ENCODE assay signal across 9 cellular contexts in the genomic region with DNA sequence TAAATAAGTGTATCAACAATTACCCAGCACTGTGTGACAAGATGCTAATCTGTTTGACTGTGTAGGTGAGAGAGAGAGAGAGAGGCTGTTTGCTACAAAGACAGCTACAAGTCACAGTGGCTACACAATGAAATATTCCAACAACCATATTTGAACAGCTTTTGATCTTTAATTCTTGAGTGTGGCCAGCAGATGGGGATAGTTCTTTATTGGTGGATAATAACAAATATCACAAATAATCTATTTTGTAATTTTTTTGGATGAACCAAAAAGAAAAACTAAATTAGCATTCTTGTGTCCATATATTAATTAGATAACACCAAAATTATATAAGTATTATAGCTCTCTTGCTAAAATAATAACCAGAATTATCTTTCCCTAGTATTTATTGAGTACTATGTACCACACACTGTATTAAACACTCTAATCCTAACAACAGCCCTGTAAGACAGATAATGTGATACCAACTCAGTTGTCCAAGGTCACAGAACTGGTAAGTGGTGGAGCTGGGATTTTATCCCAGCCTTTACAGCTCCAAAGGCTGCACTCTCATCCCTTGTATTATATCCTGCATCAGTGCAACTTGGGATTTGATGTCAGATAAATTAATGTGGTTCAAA.
DNase-seq lines count a peak whose midpoint lies in the region; ATAC-seq, FAIRE-seq and TF ChIP-seq lines count a peak whose summit lies in the region.
"Had no signal": no experiment of that assay in that cellular context is flagged by ENCODE, and none has a peak within 500 bp of the region (broad histone marks: within the 10 kb centered on the region; RNA-seq: fewer than 3 reads in every experiment).

No MANE protein-coding gene starts in this region.

- no TSS peak for BruUV-seq in Caco-2 (replicated peaks; lab: Mats Ljungman, UMichigan)
- BruUV-seq in HepG2 (replicated peaks; lab: Mats Ljungman, UMichigan) = no TSS peak

- peaks cover 7% of the 10 kb centered on the region for H3K4me1 ChIP-seq in Caco-2
- H3K4me1 ChIP-seq in Karpas-422 (ENCODE audit: low read length) = peaks cover 3% of the 10 kb centered on the region; the same call in 1 of the 2 replicates
- H3K4me1 ChIP-seq in HepG2 (ENCODE audit: insufficient read depth, low read length) = no peaks in the 10 kb centered on the region
- H3K4me1 ChIP-seq: upper lobe of left lung had no signal

- peak; percentile 36 to 55 for TF ChIP-seq CTCF in Caco-2 (IDR thresholded peaks at IDR 0.05; ENCODE audit: insufficient read depth in 1 of 2, low read depth in 1 of 2, low read length in 1 of 2, severe bottlenecking in 1 of 2, unreplicated experiment in 1 of 2)
- peak; percentile 45 for TF ChIP-seq CTCF in HepG2 (CRISPR knock-in tag; IDR thresholded peaks at IDR 0.05)

- peaks cover 7% of the 10 kb centered on the region for H3K4me1 Mint-ChIP-seq in Caco-2 (ENCODE audit: low read depth, unreplicated experiment)
- H3K4me1 Mint-ChIP-seq in activated naive CD8-positive, alpha-beta T cell treated with anti-CD3 and anti-CD28 coated beads, Interleukin-2, amount 50 U/mL, for 24 hours = no peaks in the 10 kb centered on the region

- H3K4me3 ChIP-seq in Caco-2 (ENCODE audit: low read depth, low read length) = no peak overlapping the region
- H3K4me3 ChIP-seq in Karpas-422 (ENCODE audit: low read length) = no peak overlapping the region
- H3K4me3 ChIP-seq in HepG2 (replicated peaks in 1 of 3; ENCODE audit: insufficient read depth in 1 of 3, low read depth in 2 of 3, low read length in 3 of 3) = no peak overlapping the region
- H3K4me3 ChIP-seq: upper lobe of left lung had no signal

- ATAC-seq in HepG2 = peak; percentile 48
- ATAC-seq in HG03565 (IDR thresholded peaks at IDR 0.05; ENCODE audit: unreplicated experiment) = no peak
- no peak for ATAC-seq in HG03159 (IDR thresholded peaks at IDR 0.05; ENCODE audit: unreplicated experiment)
- ATAC-seq in activated naive CD8-positive, alpha-beta T cell treated with anti-CD3 and anti-CD28 coated beads, Interleukin-2, amount 50 U/mL, for 24 hours = no peak
- no peak for ATAC-seq in GM18502 (IDR thresholded peaks at IDR 0.05; ENCODE audit: poor library complexity, unreplicated experiment)

- H3K27ac ChIP-seq in Karpas-422 (ENCODE audit: low read length) (no peak overlapping the region), HepG2 (ENCODE audit: extremely low read length, insufficient read depth, low read length) (no peak overlapping the region)
- H3K27ac ChIP-seq: upper lobe of left lung had no signal

- no peak overlapping the region for H3K27ac Mint-ChIP-seq in Caco-2 (ENCODE audit: unreplicated experiment)
- no peak overlapping the region for H3K27ac Mint-ChIP-seq in activated naive CD8-positive, alpha-beta T cell treated with anti-CD3 and anti-CD28 coated beads, Interleukin-2, amount 50 U/mL, for 24 hours

- no peaks in the 10 kb centered on the region for H3K9me2 ChIP-seq in Karpas-422 (replicated peaks; ENCODE audit: insufficient read depth, low read length)

- POLR2A ChIA-PET in Caco-2 (lab: Charles Lee) = no interaction called here
- POLR2A ChIA-PET in HepG2 (lab: Yijun Ruan, JAX) = no interaction called here

- no peaks in the 10 kb centered on the region for H4K20me1 ChIP-seq in Karpas-422 (ENCODE audit: insufficient read depth, low read depth, low read length)
- H4K20me1 ChIP-seq in HepG2 (ENCODE audit: insufficient read depth, low read length) = no peaks in the 10 kb centered on the region

- no peak for TF ChIP-seq POLR2A in HepG2 (IDR thresholded peaks at IDR 0.05; ENCODE audit: insufficient read depth in 1 of 2, low read depth in 2 of 2, low read length in 2 of 2)

- H3K4me2 ChIP-seq in Karpas-422 (ENCODE audit: low read depth, low read length, poor library complexity, severe bottlenecking) (no peak overlapping the region), HepG2 (ENCODE audit: low read depth, low read length) (no peak overlapping the region)

- no peak overlapping the region for H3K9ac ChIP-seq in Karpas-422 (ENCODE audit: low read length)
- no peak overlapping the region for H3K9ac ChIP-seq in HepG2 (ENCODE audit: insufficient read depth, low read depth, low read length)

- peak; percentile 31 for FAIRE-seq in TTC549 (lab: Jason Lieb, UNC)
- FAIRE-seq in HepG2 (lab: Jason Lieb, UNC) = peak; percentile 18

- H2AFZ ChIP-seq in Karpas-422 (ENCODE audit: low read length) (no peak overlapping the region), HepG2 (ENCODE audit: low read length) (no peak overlapping the region)

- no peaks in the 10 kb centered on the region for H3K36me3 Mint-ChIP-seq in Caco-2 (ENCODE audit: insufficient read depth, unreplicated experiment)
- no peaks in the 10 kb centered on the region for H3K36me3 Mint-ChIP-seq in activated naive CD8-positive, alpha-beta T cell treated with anti-CD3 and anti-CD28 coated beads, Interleukin-2, amount 50 U/mL, for 24 hours (ENCODE audit: low read depth)

- CTCF ChIA-PET in Caco-2 (lab: Charles Lee) (interaction anchor here (0.6 to 2.0 kb wide), 14 partner anchors 23 to 177 kb away, joined by 3 to 21 read pairs (median 4); partner anchors contain the start of genes C3orf80 and IL12A), HepG2 (lab: Yijun Ruan, JAX; ENCODE audit: low intra/inter-chr PET ratio, low total read pairs) (interaction anchor here (0.7 to 2.2 kb wide), 3 partner anchors 180 to 323 kb away, joined by 3 to 19 read pairs (median 10); no protein-coding TSS in a partner anchor)

- H3K27me3 ChIP-seq in Caco-2 (replicated peaks; ENCODE audit: control insufficient read depth, insufficient read depth, low read length) = no peaks in the 10 kb centered on the region
- H3K27me3 ChIP-seq in Karpas-422 (ENCODE audit: low read length) = no peaks in the 10 kb centered on the region
- H3K27me3 ChIP-seq in HepG2 (ENCODE audit: control insufficient read depth in 1 of 2, insufficient read depth in 2 of 2, low read length in 2 of 2) = no peaks in the 10 kb centered on the region; a peak in 2 of 5 replicates
- H3K27me3 ChIP-seq: upper lobe of left lung had no signal

- DNase-seq in Caco-2 (peak in 1 of 2 experiments; percentile 27), Karpas-422 (peak; percentile 69), HepG2 (ENCODE audit: low spot score) (peak; percentile 4)
- DNase-seq in activated naive CD8-positive, alpha-beta T cell treated with anti-CD3 and anti-CD28 coated beads, Interleukin-2, amount 50 U/mL, for 24 hours = no peak
- DNase-seq: upper lobe of left lung had no signal

- no peaks in the 10 kb centered on the region for H3K9me3 Mint-ChIP-seq in Caco-2 (ENCODE audit: unreplicated experiment)
- no peaks in the 10 kb centered on the region for H3K9me3 Mint-ChIP-seq in activated naive CD8-positive, alpha-beta T cell treated with anti-CD3 and anti-CD28 coated beads, Interleukin-2, amount 50 U/mL, for 24 hours

- no peaks in the 10 kb centered on the region for H3K27me3 Mint-ChIP-seq in Caco-2 (ENCODE audit: insufficient read depth, unreplicated experiment)
- H3K27me3 Mint-ChIP-seq in activated naive CD8-positive, alpha-beta T cell treated with anti-CD3 and anti-CD28 coated beads, Interleukin-2, amount 50 U/mL, for 24 hours = peaks cover 3% of the 10 kb centered on the region

- in situ Hi-C loops in HepG2 (cut with HindIII; ENCODE audit: extremely low pct_ligation_motif_present, low pct_unique_long_range_greater_than_20kb) = loop anchor here (5.0 kb wide), 3 partner anchors 179 to 324 kb away; no protein-coding TSS in a partner anchor

- H3K36me3 ChIP-seq in Caco-2 (ENCODE audit: control insufficient read depth, insufficient read depth, low read length) (no peaks in the 10 kb centered on the region), Karpas-422 (ENCODE audit: insufficient read depth, low read length) (no peaks in the 10 kb centered on the region), HepG2 (replicated peaks in 1 of 2; ENCODE audit: control insufficient read depth in 1 of 2, insufficient read depth in 2 of 2, low read length in 2 of 2) (no peaks in the 10 kb centered on the region)
- H3K36me3 ChIP-seq: upper lobe of left lung had no signal

- H3K9me3 ChIP-seq in Caco-2 (no peaks in the 10 kb centered on the region), Karpas-422 (ENCODE audit: low read length) (no peaks in the 10 kb centered on the region), HepG2 (ENCODE audit: low read length) (no peaks in the 10 kb centered on the region)
- H3K9me3 ChIP-seq: upper lobe of left lung had no signal

- TF ChIP-seq EP300 in HepG2 (IDR thresholded peaks at IDR 0.05; ENCODE audit: low read depth in 2 of 2, low read length in 2 of 2) (no peak), HepG2 (CRISPR knock-in tag; IDR thresholded peaks at IDR 0.05; ENCODE audit: borderline replicate concordance) (no peak)

- H3K4me3 Mint-ChIP-seq in Caco-2 (ENCODE audit: unreplicated experiment) = no peak overlapping the region
- no peak overlapping the region for H3K4me3 Mint-ChIP-seq in activated naive CD8-positive, alpha-beta T cell treated with anti-CD3 and anti-CD28 coated beads, Interleukin-2, amount 50 U/mL, for 24 hours

- intact Hi-C loops in Caco-2 (cut with micrococcal nuclease; ENCODE audit: unreplicated experiment) (loop anchor here (1.0 kb wide), 6 partner anchors 48 to 323 kb away; partner anchors contain the start of gene C3orf80), HepG2 (cut with micrococcal nuclease; ENCODE audit: unreplicated experiment) (loop anchor here (1.0 to 5.0 kb wide), 3 partner anchors 180 to 324 kb away; no protein-coding TSS in a partner anchor)

- TF ChIP-seq RAD21 in HepG2 (CRISPR knock-in tag; IDR thresholded peaks at IDR 0.05) = no peak

- no peaks in the 10 kb centered on the region for H3K79me2 ChIP-seq in Karpas-422 (ENCODE audit: low read length)
- H3K79me2 ChIP-seq in HepG2 (ENCODE audit: insufficient read depth, low read length) = no peaks in the 10 kb centered on the region

TF ChIP-seq in HepG2, 621 proteins besides CTCF, POLR2A, EP300 and RAD21:
- no peak for TF ChIP-seq SP1 (IDR thresholded peaks at IDR 0.05)
- TF ChIP-seq SP1 (CRISPR knock-in tag; IDR thresholded peaks at IDR 0.05) = no peak
- peak; percentile 66 for TF ChIP-seq STAG1 (CRISPR knock-in tag; IDR thresholded peaks at IDR 0.05)
- peak; percentile 37; the same call in 1 of the 2 replicates for TF ChIP-seq SMC3 (IDR thresholded peaks at IDR 0.05; ENCODE audit: low read length)
